7 cellular contexts compared by ENCODE assay signal in the genomic region with DNA sequence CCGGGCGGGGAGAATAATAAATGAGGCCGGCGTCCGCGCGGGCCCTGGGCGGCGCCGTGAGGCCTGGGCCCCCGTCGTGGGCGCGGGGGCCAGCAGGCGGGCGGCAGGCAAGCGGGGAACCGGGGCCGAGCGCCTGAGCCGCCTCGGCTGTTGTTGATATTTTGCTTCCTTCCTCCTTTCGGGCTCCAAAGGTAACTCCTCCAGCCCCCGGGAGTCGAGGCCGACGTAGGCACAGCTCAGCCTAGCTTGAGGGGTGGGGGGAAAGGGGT. TPM values are rescaled to one million over a fixed set of nuclear protein-coding genes. Genes with fewer than 3 reads are reported as not detected.
DNase-seq lines count a peak whose midpoint lies in the region; ATAC-seq, FAIRE-seq and TF ChIP-seq lines count a peak whose summit lies in the region.

MEF2D (minus strand) TSS at position 198 of the 269 bp plus-strand sequence. CDS start 17,483 bp downstream, outside the sequence.

- H3K4me1 Mint-ChIP-seq in GM23338 (peaks cover 71% of the 10 kb centered on the region), neural progenitor cell (peaks cover 73% of the 10 kb centered on the region)

- POLR2A ChIA-PET in GM10248 (lab: Yijun Ruan, JAX): interaction anchor here (0.6 to 4.4 kb wide), 9 partner anchors 9 to 251 kb away, joined by 3 to 59 read pairs (median 5); partner anchors contain the start of gene HDGF

- H3K9me3 Mint-ChIP-seq in GM23338 (0 out of 3 replicates have a peak, but pooled peaks cover 3% of the 10 kb centered on the region), neural progenitor cell (no peaks in the 10 kb centered on the region)

- TF ChIP-seq CTCF in GM23338 (conservative IDR thresholded peaks at IDR 0.05; ENCODE audit: low read depth in 2 of 2) (no peak), neural progenitor cell (IDR thresholded peaks at IDR 0.05) (no peak), GM10248 (IDR thresholded peaks at IDR 0.05; ENCODE audit: control extremely low read depth, extremely low read depth, low read depth, missing control alignments) (no peak), D721Med (IDR thresholded peaks at IDR 0.05; ENCODE audit: insufficient read depth, missing control alignments) (no peak)

- no peaks in the 10 kb centered on the region for H3K36me3 ChIP-seq in GM23338 (ENCODE audit: insufficient read depth)
- H3K36me3 ChIP-seq in esophagus (ENCODE audit: control insufficient read depth in 2 of 2, insufficient read depth in 2 of 2, low read length in 1 of 2): no peaks in the 10 kb centered on the region
- H3K36me3 ChIP-seq in neural progenitor cell: no peaks in the 10 kb centered on the region

- H3K9me2 ChIP-seq in GM23338 (ENCODE audit: insufficient read depth): no peaks in the 10 kb centered on the region; the same call in 1 of the 2 replicates

- ATAC-seq in GM23338 (no peak), HG03175 (IDR thresholded peaks at IDR 0.05; ENCODE audit: unreplicated experiment) (no peak)

- no peak for DNase-seq in GM23338 (ENCODE audit: low spot score)
- no peak for DNase-seq in neural progenitor cell (ENCODE audit: low spot score)
- no peak for DNase-seq in GM10248 (ENCODE audit: extremely low spot score)
- DNase-seq in D721Med (ENCODE audit: insufficient read length, low spot score): no peak

- H3K27me3 Mint-ChIP-seq in GM23338 (ENCODE audit: insufficient read depth, low read depth, poor library complexity) (peaks cover 26% of the 10 kb centered on the region), neural progenitor cell (ENCODE audit: insufficient read depth, low read depth) (peaks cover 8% of the 10 kb centered on the region)

- H3K4me3 Mint-ChIP-seq in GM23338: peak within 1 kb of the TSS; percentile 91
- H3K4me3 Mint-ChIP-seq in neural progenitor cell: peak within 1 kb of the TSS; percentile 93

- peaks cover 11% of the 10 kb centered on the region; the same call in 1 of the 2 replicates for H4K20me1 ChIP-seq in GM23338 (replicated peaks; ENCODE audit: insufficient read depth)
- peaks cover 46% of the 10 kb centered on the region for H4K20me1 ChIP-seq in neural progenitor cell (ENCODE audit: low read depth)

- CTCF ChIA-PET in GM10248 (lab: Yijun Ruan, JAX): interaction anchor here (0.9 to 17.2 kb wide), 16 partner anchors 14 to 225 kb away, joined by 3 to 373 read pairs (median 5); no protein-coding TSS in a partner anchor

- no peaks in the 10 kb centered on the region for H3K9me3 ChIP-seq in esophagus (ENCODE audit: control insufficient read depth in 2 of 2, insufficient read depth in 1 of 2, low read depth in 1 of 2, low read length in 1 of 2)
- no peaks in the 10 kb centered on the region for H3K9me3 ChIP-seq in neural progenitor cell (ENCODE audit: low read depth)

- H3K27ac ChIP-seq in GM23338 (ENCODE audit: low read depth): peak within 1 kb of the TSS; percentile 98
- H3K27ac ChIP-seq in esophagus (ENCODE audit: low read depth in 2 of 2, low read length in 1 of 2): peak within 1 kb of the TSS; percentile 99
- peak within 1 kb of the TSS; percentile 83 for H3K27ac ChIP-seq in neural progenitor cell

- H3K4me3 ChIP-seq in GM23338: peak within 1 kb of the TSS; percentile 98
- peak within 1 kb of the TSS; percentile 79 to 92 for H3K4me3 ChIP-seq in esophagus (ENCODE audit: low read depth in 1 of 2, low read length in 2 of 2)
- H3K4me3 ChIP-seq in neural progenitor cell: peak within 1 kb of the TSS; percentile 93

- peaks cover 3% of the 10 kb centered on the region; the same call in 1 of the 3 replicates for H3K36me3 Mint-ChIP-seq in GM23338 (ENCODE audit: low read depth)
- H3K36me3 Mint-ChIP-seq in neural progenitor cell: peaks cover 2% of the 10 kb centered on the region

- WGBS in esophagus, 2 donors: 0 to 1% methylated on average over 16 to 27 of the region's 27 CpGs

- H3K4me1 ChIP-seq in GM23338 (ENCODE audit: insufficient read depth) (peaks cover 63% of the 10 kb centered on the region), esophagus (ENCODE audit: control insufficient read depth in 2 of 2, insufficient read depth in 2 of 2, low read length in 1 of 2) (peaks cover 5 to 39% of the 10 kb centered on the region in 2 donors), neural progenitor cell (peaks cover 35% of the 10 kb centered on the region)

- peaks cover 15% of the 10 kb centered on the region for H3F3A ChIP-seq in GM23338 (replicated peaks; ENCODE audit: low read depth)
- peaks cover 44% of the 10 kb centered on the region for H3F3A ChIP-seq in neural progenitor cell (ENCODE audit: low read depth)

- H3K27ac Mint-ChIP-seq in GM23338 (peak within 1 kb of the TSS; percentile 72), neural progenitor cell (peak within 1 kb of the TSS; percentile 91)

- H2AFZ ChIP-seq in GM23338 (0 out of 2 replicates have a peak within 1 kb of the TSS, but pooled peaks have one; percentile 4), neural progenitor cell (replicated peaks) (peak within 1 kb of the TSS; percentile 82)

- H3K9ac ChIP-seq in neural progenitor cell: peak within 1 kb of the TSS; percentile 51

- H3K79me2 ChIP-seq in GM23338 (replicated peaks; ENCODE audit: insufficient read depth) (peaks cover 41% of the 10 kb centered on the region), neural progenitor cell (ENCODE audit: low read depth) (peaks cover 34% of the 10 kb centered on the region)

- no peaks in the 10 kb centered on the region for H3K27me3 ChIP-seq in GM23338 (ENCODE audit: insufficient read depth)
- no peaks in the 10 kb centered on the region for H3K27me3 ChIP-seq in esophagus (ENCODE audit: control insufficient read depth in 1 of 2, insufficient read depth in 2 of 2, low read length in 2 of 2)
- H3K27me3 ChIP-seq in neural progenitor cell: no peaks in the 10 kb centered on the region

- H3K4me2 ChIP-seq in GM23338: peak within 1 kb of the TSS; percentile 94
- peak within 1 kb of the TSS; percentile 95 for H3K4me2 ChIP-seq in neural progenitor cell

- FAIRE-seq in D721Med (lab: Jason Lieb, UNC): no peak

TF ChIP-seq in GM23338, 12 proteins besides CTCF, POLR2A, EP300 and RAD21:
- TF ChIP-seq, protein P1, sequence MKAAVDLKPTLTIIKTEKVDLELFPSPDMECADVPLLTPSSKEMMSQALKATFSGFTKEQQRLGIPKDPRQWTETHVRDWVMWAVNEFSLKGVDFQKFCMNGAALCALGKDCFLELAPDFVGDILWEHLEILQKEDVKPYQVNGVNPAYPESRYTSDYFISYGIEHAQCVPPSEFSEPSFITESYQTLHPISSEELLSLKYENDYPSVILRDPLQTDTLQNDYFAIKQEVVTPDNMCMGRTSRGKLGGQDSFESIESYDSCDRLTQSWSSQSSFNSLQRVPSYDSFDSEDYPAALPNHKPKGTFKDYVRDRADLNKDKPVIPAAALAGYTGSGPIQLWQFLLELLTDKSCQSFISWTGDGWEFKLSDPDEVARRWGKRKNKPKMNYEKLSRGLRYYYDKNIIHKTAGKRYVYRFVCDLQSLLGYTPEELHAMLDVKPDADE (IDR thresholded peaks at IDR 0.05): no peak
- peak; percentile 75 for TF ChIP-seq CREB1 (CRISPR knock-in tag; IDR thresholded peaks at IDR 0.05; ENCODE audit: low read depth)
- TF ChIP-seq JUNB (IDR thresholded peaks at IDR 0.05; ENCODE audit: unreplicated experiment): no peak
- TF ChIP-seq ZNF114 (CRISPR knock-in tag; IDR thresholded peaks at IDR 0.05): no peak

TF ChIP-seq in PFSK-1, 5 proteins besides CTCF, POLR2A, EP300 and RAD21:
- TF ChIP-seq POLR2AphosphoS5 (IDR thresholded peaks at IDR 0.05; ENCODE audit: low read depth, low read length): 0 out of 2 replicates have a peak, but pooled peaks have one; percentile 45
- TF ChIP-seq TAF1 (IDR thresholded peaks at IDR 0.05; ENCODE audit: borderline replicate concordance, insufficient read depth, low read length): peak; percentile 80
- peak; percentile 92; the same call in 1 of the 2 replicates for TF ChIP-seq SIN3A (IDR thresholded peaks at IDR 0.05; ENCODE audit: borderline replicate concordance, insufficient read depth, low read length)
- TF ChIP-seq REST (IDR thresholded peaks at IDR 0.05; ENCODE audit: insufficient read depth in 1 of 2, low read depth in 2 of 2, low read length in 2 of 2): no peak
- TF ChIP-seq FOXP2 (optimal IDR thresholded peaks at IDR 0.05; ENCODE audit: borderline replicate concordance, extremely low read depth, extremely low read length, insufficient read depth): no peak
TF ChIP-seq in PFSK-1: peak in this region for 3.

RNA-seq across cellular contexts. Expression of gene MEF2D, which starts in this region (rescaled TPM):
- total RNA-seq in GM23338 (2014; rRNA removed; shearing (Covaris generic)): 9.7 and 15.5 TPM in 2 replicates
- polyA plus RNA-seq in GM23338 (2016; fragmentation: Nextera tagmentation; extraction: Ambion mirVana) (10.4 and 10.6 TPM in 2 replicates), esophagus (10 to 100 TPM in 1 of 2 donors, 1 to 10 TPM in 1; 8.5 to 13.5 TPM)
- polyA plus RNA-seq in PFSK-1 (2012; ENCODE audit: insufficient read length, low read depth): 78.8 TPM
- 1.8 and 7.1 TPM in 2 replicates for total RNA-seq in neural progenitor cell (ENCODE audit: low replicate concordance)
